ENCODE assay signal across 1 cellular context in the genomic region with DNA sequence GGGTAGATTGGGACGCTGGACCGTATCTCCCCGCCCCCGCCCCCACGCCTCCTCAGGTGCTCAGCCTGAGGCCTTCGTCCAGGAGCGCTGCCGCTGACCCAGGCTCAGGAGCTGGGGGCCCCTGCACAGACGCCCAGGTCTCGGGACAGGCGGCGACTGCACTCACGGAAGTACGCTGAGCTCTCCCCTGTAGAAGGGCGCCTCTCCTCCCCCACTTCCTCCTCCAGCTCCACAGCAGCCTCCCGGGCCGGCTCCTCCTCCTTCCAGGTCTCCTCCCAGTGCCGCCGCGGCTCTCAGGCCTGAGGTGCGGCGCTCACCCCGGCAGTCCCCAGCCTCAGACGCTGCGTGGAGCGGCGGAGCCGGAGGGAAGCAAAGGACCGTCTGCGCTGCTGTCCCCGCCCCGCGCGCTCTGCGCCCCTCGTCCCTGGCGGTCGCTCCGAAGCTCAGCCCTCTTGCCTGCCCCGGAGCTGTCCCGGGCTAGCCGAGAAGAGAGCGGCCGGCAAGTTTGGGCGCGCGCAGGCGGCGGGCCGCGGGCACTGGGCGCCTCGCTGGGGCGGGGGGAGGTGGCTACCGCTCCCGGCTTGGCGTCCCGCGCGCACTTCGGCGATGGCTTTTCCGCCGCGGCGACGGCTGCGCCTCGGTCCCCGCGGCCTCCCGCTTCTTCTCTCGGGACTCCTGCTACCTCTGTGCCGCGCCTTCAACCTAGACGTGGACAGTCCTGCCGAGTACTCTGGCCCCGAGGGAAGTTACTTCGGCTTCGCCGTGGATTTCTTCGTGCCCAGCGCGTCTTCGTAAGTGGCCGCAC.
TF ChIP-seq lines count a peak whose summit lies in the region.

A gene (plus strand): TSS at position 324 of the 805 bp plus-strand sequence. CDS start 283 bp downstream, at position 607.

TF ChIP-seq in HepG2, 621 proteins besides CTCF, POLR2A, EP300 and RAD21 (continued from another document and continues in another):
- TF ChIP-seq, protein P1, sequence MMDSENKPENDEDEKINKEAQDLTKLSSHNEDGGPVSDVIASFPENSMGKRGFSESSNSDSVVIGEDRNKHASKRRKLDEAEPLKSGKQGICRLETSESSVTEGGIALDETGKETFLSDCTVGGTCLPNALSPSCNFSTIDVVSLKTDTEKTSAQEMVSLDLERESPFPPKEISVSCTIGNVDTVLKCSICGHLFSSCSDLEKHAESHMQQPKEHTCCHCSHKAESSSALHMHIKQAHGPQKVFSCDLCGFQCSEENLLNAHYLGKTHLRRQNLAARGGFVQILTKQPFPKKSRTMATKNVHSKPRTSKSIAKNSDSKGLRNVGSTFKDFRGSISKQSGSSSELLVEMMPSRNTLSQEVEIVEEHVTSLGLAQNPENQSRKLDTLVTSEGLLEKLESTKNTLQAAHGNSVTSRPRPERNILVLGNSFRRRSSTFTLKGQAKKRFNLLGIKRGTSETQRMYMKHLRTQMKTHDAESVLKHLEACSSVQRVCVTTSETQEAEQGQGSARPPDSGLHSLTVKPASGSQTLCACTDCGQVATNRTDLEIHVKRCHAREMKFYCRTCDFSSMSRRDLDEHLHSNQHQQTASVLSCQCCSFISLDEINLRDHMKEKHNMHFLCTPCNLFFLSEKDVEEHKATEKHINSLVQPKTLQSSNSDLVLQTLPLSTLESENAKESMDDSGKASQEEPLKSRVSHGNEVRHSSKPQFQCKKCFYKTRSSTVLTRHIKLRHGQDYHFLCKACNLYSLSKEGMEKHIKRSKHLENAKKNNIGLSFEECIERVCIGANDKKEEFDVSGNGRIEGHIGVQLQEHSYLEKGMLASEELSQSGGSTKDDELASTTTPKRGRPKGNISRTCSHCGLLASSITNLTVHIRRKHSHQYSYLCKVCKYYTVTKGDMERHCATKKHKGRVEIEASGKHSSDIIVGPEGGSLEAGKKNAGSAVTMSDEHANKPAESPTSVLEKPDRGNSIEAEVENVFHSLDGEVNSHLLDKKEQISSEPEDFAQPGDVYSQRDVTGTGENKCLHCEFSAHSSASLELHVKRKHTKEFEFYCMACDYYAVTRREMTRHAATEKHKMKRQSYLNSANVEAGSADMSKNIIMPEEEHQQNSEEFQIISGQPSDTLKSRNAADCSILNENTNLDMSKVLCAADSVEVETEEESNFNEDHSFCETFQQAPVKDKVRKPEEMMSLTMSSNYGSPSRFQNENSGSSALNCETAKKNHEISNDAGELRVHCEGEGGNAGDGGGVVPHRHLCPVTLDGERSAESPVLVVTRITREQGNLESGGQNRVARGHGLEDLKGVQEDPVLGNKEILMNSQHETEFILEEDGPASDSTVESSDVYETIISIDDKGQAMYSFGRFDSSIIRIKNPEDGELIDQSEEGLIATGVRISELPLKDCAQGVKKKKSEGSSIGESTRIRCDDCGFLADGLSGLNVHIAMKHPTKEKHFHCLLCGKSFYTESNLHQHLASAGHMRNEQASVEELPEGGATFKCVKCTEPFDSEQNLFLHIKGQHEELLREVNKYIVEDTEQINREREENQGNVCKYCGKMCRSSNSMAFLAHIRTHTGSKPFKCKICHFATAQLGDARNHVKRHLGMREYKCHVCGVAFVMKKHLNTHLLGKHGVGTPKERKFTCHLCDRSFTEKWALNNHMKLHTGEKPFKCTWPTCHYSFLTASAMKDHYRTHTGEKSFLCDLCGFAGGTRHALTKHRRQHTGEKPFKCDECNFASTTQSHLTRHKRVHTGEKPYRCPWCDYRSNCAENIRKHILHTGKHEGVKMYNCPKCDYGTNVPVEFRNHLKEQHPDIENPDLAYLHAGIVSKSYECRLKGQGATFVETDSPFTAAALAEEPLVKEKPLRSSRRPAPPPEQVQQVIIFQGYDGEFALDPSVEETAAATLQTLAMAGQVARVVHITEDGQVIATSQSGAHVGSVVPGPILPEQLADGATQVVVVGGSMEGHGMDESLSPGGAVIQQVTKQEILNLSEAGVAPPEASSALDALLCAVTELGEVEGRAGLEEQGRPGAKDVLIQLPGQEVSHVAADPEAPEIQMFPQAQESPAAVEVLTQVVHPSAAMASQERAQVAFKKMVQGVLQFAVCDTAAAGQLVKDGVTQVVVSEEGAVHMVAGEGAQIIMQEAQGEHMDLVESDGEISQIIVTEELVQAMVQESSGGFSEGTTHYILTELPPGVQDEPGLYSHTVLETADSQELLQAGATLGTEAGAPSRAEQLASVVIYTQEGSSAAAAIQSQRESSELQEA (CRISPR knock-in tag; IDR thresholded peaks at IDR 0.05; ENCODE audit: not compliant biosample characterization), result no peak
- TF ChIP-seq, protein P2, sequence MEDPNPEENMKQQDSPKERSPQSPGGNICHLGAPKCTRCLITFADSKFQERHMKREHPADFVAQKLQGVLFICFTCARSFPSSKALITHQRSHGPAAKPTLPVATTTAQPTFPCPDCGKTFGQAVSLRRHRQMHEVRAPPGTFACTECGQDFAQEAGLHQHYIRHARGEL (CRISPR knock-in tag; IDR thresholded peaks at IDR 0.05), result peak; percentile 78; the same call in 1 of the 2 replicates
- TF ChIP-seq ZNF670 (CRISPR knock-in tag; IDR thresholded peaks at IDR 0.05; ENCODE audit: borderline replicate concordance) (peak; percentile 70; the same call in 1 of the 2 replicates), SIX4 (CRISPR knock-in tag; IDR thresholded peaks at IDR 0.05) (peak; percentile 70; the same call in 1 of the 2 replicates), ARID2 (CRISPR knock-in tag; IDR thresholded peaks at IDR 0.05; ENCODE audit: borderline replicate concordance) (peak; percentile 99; the same call in 1 of the 2 replicates), ZBTB7B (CRISPR knock-in tag; IDR thresholded peaks at IDR 0.05) (peak; percentile 58; the same call in 1 of the 2 replicates), GFI1 (CRISPR knock-in tag; IDR thresholded peaks at IDR 0.05; ENCODE audit: borderline replicate concordance) (peak; percentile 67; the same call in 1 of the 2 replicates), SMAD9 (CRISPR knock-in tag; IDR thresholded peaks at IDR 0.05) (0 out of 2 replicates have a peak, but pooled peaks have one; percentile 75), SP4 (CRISPR knock-in tag; IDR thresholded peaks at IDR 0.05) (peak; percentile 72), ZNF570 (CRISPR knock-in tag; IDR thresholded peaks at IDR 0.05; ENCODE audit: borderline replicate concordance) (no peak), MXD4 (CRISPR knock-in tag; IDR thresholded peaks at IDR 0.05) (peak; percentile 80), TGIF2 (CRISPR knock-in tag; IDR thresholded peaks at IDR 0.05) (peak; percentile 54; the same call in 1 of the 2 replicates), ZC3H4 (CRISPR knock-in tag; IDR thresholded peaks at IDR 0.05; ENCODE audit: borderline replicate concordance) (no peak), ZNF616 (CRISPR knock-in tag; IDR thresholded peaks at IDR 0.05; ENCODE audit: low read depth) (no peak)
- TF ChIP-seq, protein P3, sequence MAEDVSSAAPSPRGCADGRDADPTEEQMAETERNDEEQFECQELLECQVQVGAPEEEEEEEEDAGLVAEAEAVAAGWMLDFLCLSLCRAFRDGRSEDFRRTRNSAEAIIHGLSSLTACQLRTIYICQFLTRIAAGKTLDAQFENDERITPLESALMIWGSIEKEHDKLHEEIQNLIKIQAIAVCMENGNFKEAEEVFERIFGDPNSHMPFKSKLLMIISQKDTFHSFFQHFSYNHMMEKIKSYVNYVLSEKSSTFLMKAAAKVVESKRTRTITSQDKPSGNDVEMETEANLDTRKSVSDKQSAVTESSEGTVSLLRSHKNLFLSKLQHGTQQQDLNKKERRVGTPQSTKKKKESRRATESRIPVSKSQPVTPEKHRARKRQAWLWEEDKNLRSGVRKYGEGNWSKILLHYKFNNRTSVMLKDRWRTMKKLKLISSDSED (CRISPR knock-in tag; IDR thresholded peaks at IDR 0.05), result no peak
- TF ChIP-seq, protein P4, sequence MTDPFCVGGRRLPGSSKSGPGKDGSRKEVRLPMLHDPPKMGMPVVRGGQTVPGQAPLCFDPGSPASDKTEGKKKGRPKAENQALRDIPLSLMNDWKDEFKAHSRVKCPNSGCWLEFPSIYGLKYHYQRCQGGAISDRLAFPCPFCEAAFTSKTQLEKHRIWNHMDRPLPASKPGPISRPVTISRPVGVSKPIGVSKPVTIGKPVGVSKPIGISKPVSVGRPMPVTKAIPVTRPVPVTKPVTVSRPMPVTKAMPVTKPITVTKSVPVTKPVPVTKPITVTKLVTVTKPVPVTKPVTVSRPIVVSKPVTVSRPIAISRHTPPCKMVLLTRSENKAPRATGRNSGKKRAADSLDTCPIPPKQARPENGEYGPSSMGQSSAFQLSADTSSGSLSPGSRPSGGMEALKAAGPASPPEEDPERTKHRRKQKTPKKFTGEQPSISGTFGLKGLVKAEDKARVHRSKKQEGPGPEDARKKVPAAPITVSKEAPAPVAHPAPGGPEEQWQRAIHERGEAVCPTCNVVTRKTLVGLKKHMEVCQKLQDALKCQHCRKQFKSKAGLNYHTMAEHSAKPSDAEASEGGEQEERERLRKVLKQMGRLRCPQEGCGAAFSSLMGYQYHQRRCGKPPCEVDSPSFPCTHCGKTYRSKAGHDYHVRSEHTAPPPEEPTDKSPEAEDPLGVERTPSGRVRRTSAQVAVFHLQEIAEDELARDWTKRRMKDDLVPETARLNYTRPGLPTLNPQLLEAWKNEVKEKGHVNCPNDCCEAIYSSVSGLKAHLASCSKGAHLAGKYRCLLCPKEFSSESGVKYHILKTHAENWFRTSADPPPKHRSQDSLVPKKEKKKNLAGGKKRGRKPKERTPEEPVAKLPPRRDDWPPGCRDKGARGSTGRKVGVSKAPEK (CRISPR knock-in tag; IDR thresholded peaks at IDR 0.05; ENCODE audit: borderline replicate concordance), result 0 out of 2 replicates have a peak, but pooled peaks have one; percentile 51
- TF ChIP-seq, protein P5, sequence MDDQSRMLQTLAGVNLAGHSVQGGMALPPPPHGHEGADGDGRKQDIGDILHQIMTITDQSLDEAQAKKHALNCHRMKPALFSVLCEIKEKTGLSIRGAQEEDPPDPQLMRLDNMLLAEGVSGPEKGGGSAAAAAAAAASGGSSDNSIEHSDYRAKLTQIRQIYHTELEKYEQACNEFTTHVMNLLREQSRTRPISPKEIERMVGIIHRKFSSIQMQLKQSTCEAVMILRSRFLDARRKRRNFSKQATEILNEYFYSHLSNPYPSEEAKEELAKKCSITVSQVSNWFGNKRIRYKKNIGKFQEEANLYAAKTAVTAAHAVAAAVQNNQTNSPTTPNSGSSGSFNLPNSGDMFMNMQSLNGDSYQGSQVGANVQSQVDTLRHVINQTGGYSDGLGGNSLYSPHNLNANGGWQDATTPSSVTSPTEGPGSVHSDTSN (CRISPR knock-in tag; IDR thresholded peaks at IDR 0.05; ENCODE audit: borderline replicate concordance), result no peak
- TF ChIP-seq, protein P6, sequence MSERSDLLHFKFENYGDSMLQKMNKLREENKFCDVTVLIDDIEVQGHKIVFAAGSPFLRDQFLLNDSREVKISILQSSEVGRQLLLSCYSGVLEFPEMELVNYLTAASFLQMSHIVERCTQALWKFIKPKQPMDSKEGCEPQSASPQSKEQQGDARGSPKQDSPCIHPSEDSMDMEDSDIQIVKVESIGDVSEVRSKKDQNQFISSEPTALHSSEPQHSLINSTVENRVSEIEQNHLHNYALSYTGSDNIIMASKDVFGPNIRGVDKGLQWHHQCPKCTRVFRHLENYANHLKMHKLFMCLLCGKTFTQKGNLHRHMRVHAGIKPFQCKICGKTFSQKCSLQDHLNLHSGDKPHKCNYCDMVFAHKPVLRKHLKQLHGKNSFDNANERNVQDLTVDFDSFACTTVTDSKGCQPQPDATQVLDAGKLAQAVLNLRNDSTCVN (CRISPR knock-in tag; IDR thresholded peaks at IDR 0.05; ENCODE audit: borderline replicate concordance), result peak; percentile 27; the same call in 1 of the 2 replicates
- TF ChIP-seq, protein P7, sequence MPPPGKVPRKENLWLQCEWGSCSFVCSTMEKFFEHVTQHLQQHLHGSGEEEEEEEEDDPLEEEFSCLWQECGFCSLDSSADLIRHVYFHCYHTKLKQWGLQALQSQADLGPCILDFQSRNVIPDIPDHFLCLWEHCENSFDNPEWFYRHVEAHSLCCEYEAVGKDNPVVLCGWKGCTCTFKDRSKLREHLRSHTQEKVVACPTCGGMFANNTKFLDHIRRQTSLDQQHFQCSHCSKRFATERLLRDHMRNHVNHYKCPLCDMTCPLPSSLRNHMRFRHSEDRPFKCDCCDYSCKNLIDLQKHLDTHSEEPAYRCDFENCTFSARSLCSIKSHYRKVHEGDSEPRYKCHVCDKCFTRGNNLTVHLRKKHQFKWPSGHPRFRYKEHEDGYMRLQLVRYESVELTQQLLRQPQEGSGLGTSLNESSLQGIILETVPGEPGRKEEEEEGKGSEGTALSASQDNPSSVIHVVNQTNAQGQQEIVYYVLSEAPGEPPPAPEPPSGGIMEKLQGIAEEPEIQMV (CRISPR knock-in tag; IDR thresholded peaks at IDR 0.05; ENCODE audit: low read depth), result peak; percentile 20; the same call in 1 of the 2 replicates
- TF ChIP-seq, protein P8, sequence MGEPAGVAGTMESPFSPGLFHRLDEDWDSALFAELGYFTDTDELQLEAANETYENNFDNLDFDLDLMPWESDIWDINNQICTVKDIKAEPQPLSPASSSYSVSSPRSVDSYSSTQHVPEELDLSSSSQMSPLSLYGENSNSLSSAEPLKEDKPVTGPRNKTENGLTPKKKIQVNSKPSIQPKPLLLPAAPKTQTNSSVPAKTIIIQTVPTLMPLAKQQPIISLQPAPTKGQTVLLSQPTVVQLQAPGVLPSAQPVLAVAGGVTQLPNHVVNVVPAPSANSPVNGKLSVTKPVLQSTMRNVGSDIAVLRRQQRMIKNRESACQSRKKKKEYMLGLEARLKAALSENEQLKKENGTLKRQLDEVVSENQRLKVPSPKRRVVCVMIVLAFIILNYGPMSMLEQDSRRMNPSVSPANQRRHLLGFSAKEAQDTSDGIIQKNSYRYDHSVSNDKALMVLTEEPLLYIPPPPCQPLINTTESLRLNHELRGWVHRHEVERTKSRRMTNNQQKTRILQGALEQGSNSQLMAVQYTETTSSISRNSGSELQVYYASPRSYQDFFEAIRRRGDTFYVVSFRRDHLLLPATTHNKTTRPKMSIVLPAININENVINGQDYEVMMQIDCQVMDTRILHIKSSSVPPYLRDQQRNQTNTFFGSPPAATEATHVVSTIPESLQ (CRISPR knock-in tag; conservative IDR thresholded peaks at IDR 0.05), result no peak
- TF ChIP-seq, protein P9, sequence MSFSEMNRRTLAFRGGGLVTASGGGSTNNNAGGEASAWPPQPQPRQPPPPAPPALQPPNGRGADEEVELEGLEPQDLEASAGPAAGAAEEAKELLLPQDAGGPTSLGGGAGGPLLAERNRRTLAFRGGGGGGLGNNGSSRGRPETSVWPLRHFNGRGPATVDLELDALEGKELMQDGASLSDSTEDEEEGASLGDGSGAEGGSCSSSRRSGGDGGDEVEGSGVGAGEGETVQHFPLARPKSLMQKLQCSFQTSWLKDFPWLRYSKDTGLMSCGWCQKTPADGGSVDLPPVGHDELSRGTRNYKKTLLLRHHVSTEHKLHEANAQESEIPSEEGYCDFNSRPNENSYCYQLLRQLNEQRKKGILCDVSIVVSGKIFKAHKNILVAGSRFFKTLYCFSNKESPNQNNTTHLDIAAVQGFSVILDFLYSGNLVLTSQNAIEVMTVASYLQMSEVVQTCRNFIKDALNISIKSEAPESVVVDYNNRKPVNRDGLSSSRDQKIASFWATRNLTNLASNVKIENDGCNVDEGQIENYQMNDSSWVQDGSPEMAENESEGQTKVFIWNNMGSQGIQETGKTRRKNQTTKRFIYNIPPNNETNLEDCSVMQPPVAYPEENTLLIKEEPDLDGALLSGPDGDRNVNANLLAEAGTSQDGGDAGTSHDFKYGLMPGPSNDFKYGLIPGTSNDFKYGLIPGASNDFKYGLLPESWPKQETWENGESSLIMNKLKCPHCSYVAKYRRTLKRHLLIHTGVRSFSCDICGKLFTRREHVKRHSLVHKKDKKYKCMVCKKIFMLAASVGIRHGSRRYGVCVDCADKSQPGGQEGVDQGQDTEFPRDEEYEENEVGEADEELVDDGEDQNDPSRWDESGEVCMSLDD (CRISPR knock-in tag; IDR thresholded peaks at IDR 0.05; ENCODE audit: borderline replicate concordance), result peak; percentile 35; the same call in 1 of the 2 replicates
